Comparison of ENCODE assay signal across 19 cellular contexts in the genomic region with DNA sequence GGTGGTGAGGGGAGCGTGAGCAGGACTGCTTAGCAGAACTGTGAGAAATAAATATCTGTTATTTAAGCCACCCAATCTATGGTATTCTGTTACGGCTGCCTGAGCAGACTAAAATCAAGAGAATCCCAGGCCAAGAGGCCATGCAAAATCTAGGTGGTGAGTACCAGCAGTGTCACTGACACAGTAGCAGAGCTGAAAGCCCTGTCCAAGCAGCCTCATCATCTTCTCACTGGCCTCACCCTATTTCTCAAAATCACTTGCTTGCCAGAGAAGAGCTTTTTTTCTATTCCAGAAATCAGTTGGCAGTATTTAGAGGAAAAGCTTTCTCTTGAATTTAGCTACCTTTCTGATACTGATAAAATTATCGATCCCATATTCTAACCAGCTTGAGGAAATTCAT.
"Had no signal": no experiment of that assay in that cellular context is flagged by ENCODE, and none has a peak within 500 bp of the region (broad histone marks: within the 10 kb centered on the region; RNA-seq: fewer than 3 reads in every experiment).

No MANE protein-coding gene starts in this region.

- H3K4me3 Mint-ChIP-seq: activated CD8-positive, alpha-beta T cell treated with anti-CD3 and anti-CD28 coated beads for 36 hours; activated naive CD8-positive, alpha-beta T cell treated with anti-CD3 and anti-CD28 coated beads, Interleukin-2, amount 10 ng/mL, durations not matched to agents 7 days and 5 days; activated T-helper 17 cell treated with anti-CD3 and anti-CD28 coated beads, Interleukin-2, amount 50 U/mL, for 72 hours; dendritic cell treated with granulocyte-macrophage colony-stimulating factor and Interleukin-4, amounts not matched to agents 40 ng/mL and 50 ng/mL, for 4 days; naive thymus-derived CD4-positive, alpha-beta T cell; stimulated activated naive B cell treated with anti-CD40 and anti-IgM and Interleukin-4, amounts not matched to agents 10 μg/mL and 1 μg/mL and 100 μg/mL, for 72 hours had no signal

- H3K27me3 Mint-ChIP-seq: activated CD8-positive, alpha-beta T cell treated with anti-CD3 and anti-CD28 coated beads for 36 hours; activated naive CD8-positive, alpha-beta T cell treated with anti-CD3 and anti-CD28 coated beads, Interleukin-2, amount 10 ng/mL, durations not matched to agents 7 days and 5 days; activated T-helper 17 cell treated with anti-CD3 and anti-CD28 coated beads, Interleukin-2, amount 50 U/mL, for 72 hours; dendritic cell treated with granulocyte-macrophage colony-stimulating factor and Interleukin-4, amounts not matched to agents 40 ng/mL and 50 ng/mL, for 4 days; naive thymus-derived CD4-positive, alpha-beta T cell; stimulated activated naive B cell treated with anti-CD40 and anti-IgM and Interleukin-4, amounts not matched to agents 10 μg/mL and 1 μg/mL and 100 μg/mL, for 72 hours had no signal

- H3K4me3 ChIP-seq: ovary, SJCRH30 had no signal

- H3K9me3 ChIP-seq: ovary, sigmoid colon, SJCRH30 had no signal

- H3K27ac ChIP-seq: ovary, SJCRH30 had no signal

- ATAC-seq: activated CD8-positive, alpha-beta T cell treated with anti-CD3 and anti-CD28 coated beads for 36 hours; activated T-helper 17 cell treated with anti-CD3 and anti-CD28 coated beads, Interleukin-2, amount 50 U/mL, for 72 hours; naive thymus-derived CD4-positive, alpha-beta T cell; stimulated activated naive B cell treated with anti-CD40 and anti-IgM and Interleukin-4, amounts not matched to agents 10 μg/mL and 1 μg/mL and 100 μg/mL, for 72 hours had no signal

- H3K36me3 ChIP-seq: ovary, sigmoid colon, SJCRH30 had no signal

- H3K27ac Mint-ChIP-seq: activated CD8-positive, alpha-beta T cell treated with anti-CD3 and anti-CD28 coated beads for 36 hours; activated naive CD8-positive, alpha-beta T cell treated with anti-CD3 and anti-CD28 coated beads, Interleukin-2, amount 10 ng/mL, durations not matched to agents 7 days and 5 days; activated T-helper 17 cell treated with anti-CD3 and anti-CD28 coated beads, Interleukin-2, amount 50 U/mL, for 72 hours; dendritic cell treated with granulocyte-macrophage colony-stimulating factor and Interleukin-4, amounts not matched to agents 40 ng/mL and 50 ng/mL, for 4 days; stimulated activated naive B cell treated with anti-CD40 and anti-IgM and Interleukin-4, amounts not matched to agents 10 μg/mL and 1 μg/mL and 100 μg/mL, for 72 hours had no signal

- H3K9me3 Mint-ChIP-seq: activated CD8-positive, alpha-beta T cell treated with anti-CD3 and anti-CD28 coated beads for 36 hours; activated naive CD8-positive, alpha-beta T cell treated with anti-CD3 and anti-CD28 coated beads, Interleukin-2, amount 10 ng/mL, durations not matched to agents 7 days and 5 days; activated T-helper 17 cell treated with anti-CD3 and anti-CD28 coated beads, Interleukin-2, amount 50 U/mL, for 72 hours; dendritic cell treated with granulocyte-macrophage colony-stimulating factor and Interleukin-4, amounts not matched to agents 40 ng/mL and 50 ng/mL, for 4 days; naive thymus-derived CD4-positive, alpha-beta T cell; stimulated activated naive B cell treated with anti-CD40 and anti-IgM and Interleukin-4, amounts not matched to agents 10 μg/mL and 1 μg/mL and 100 μg/mL, for 72 hours had no signal

- DNase-seq: activated CD4-positive, alpha-beta T cell treated with anti-CD3 and anti-CD28 coated beads for 48 hours; activated CD8-positive, alpha-beta T cell treated with anti-CD3 and anti-CD28 coated beads for 36 hours; activated naive CD4-positive, alpha-beta T cell treated with Interleukin-2 at 50 U/mL for 16 hours; activated naive CD8-positive, alpha-beta T cell treated with anti-CD3 and anti-CD28 coated beads, Interleukin-2, amount 10 ng/mL, durations not matched to agents 7 days and 5 days; activated T-cell treated with anti-CD3 and anti-CD28 coated beads, Interleukin-2, amount 50 U/mL, for 1 hour; effector memory CD4-positive, alpha-beta T cell; glutamatergic neuron; kidney; mesendoderm; naive thymus-derived CD4-positive, alpha-beta T cell; ovary; sigmoid colon; SJCRH30; stimulated activated naive B cell treated with anti-CD40 and anti-IgM and Interleukin-4, amounts not matched to agents 10 μg/mL and 1 μg/mL and 100 μg/mL, for 72 hours; SW 1271; T-helper 2 cell; trophoblast cell had no signal

- H3K27me3 ChIP-seq: ovary, sigmoid colon, SJCRH30 had no signal

- H3K4me1 ChIP-seq: SJCRH30 had no signal
